1 cellular context compared by ENCODE assay signal in genomic region chr1:20361805-20362381, GRCh38.
TF ChIP-seq lines count a peak whose summit lies in the region.

No MANE protein-coding gene starts in this region.

TF ChIP-seq in GM23338, 12 proteins besides CTCF, POLR2A, EP300 and RAD21 (continued from another document):
- TF ChIP-seq REST (IDR thresholded peaks at IDR 0.05; ENCODE audit: unreplicated experiment) (no peak), EZH2phosphoT487 (IDR thresholded peaks at IDR 0.05; ENCODE audit: unreplicated experiment) (no peak), CREB1 (CRISPR knock-in tag; IDR thresholded peaks at IDR 0.05; ENCODE audit: low read depth) (no peak), STAT1 (IDR thresholded peaks at IDR 0.05; ENCODE audit: unreplicated experiment) (no peak)
